8 cellular contexts compared by ENCODE assay signal in genomic region chr16:54194008-54194731, GRCh38.
A peak's percentile ranks its signal among the peaks of the same experiment; 100 is the strongest.
DNase-seq lines count a peak whose midpoint lies in the region; ATAC-seq and TF ChIP-seq lines count a peak whose summit lies in the region.

No MANE protein-coding gene starts in this region.

- H3K4me1 Mint-ChIP-seq in endodermal cell, result peaks cover 14% of the 10 kb centered on the region
- no peaks in the 10 kb centered on the region for H3K4me1 Mint-ChIP-seq in activated T-cell treated with anti-CD3 and anti-CD28 coated beads, Interleukin-2, amount 50 U/mL, for 24 hours (ENCODE audit: low read depth)

- ATAC-seq in lung (ENCODE audit: insufficient read depth, low FRiP score) (peak; percentile 67), HG03565 (IDR thresholded peaks at IDR 0.05; ENCODE audit: unreplicated experiment) (no peak)

- no peaks in the 10 kb centered on the region for H3K36me3 ChIP-seq in ES-I3 (ENCODE audit: insufficient read depth, low read length)
- no peaks in the 10 kb centered on the region for H3K36me3 ChIP-seq in endodermal cell (ENCODE audit: control insufficient read depth, insufficient read depth, low read length)
- no peaks in the 10 kb centered on the region for H3K36me3 ChIP-seq in lung (ENCODE audit: control insufficient read depth in 2 of 2, insufficient read depth in 2 of 2, low read length in 2 of 2)

- H3K4me3 Mint-ChIP-seq in endodermal cell, result peak overlapping the region; percentile 48
- no peak overlapping the region for H3K4me3 Mint-ChIP-seq in activated T-cell treated with anti-CD3 and anti-CD28 coated beads, Interleukin-2, amount 50 U/mL, for 24 hours

- H3K4me1 ChIP-seq in ES-I3 (ENCODE audit: insufficient read depth, low read length), result no peaks in the 10 kb centered on the region
- no peaks in the 10 kb centered on the region for H3K4me1 ChIP-seq in endodermal cell (ENCODE audit: control insufficient read depth, insufficient read depth, low read length)
- peaks cover 0 to 7% of the 10 kb centered on the region in 2 donors for H3K4me1 ChIP-seq in lung (ENCODE audit: control insufficient read depth in 2 of 2, insufficient read depth in 2 of 2, low read length in 2 of 2)

- H3K4me3 ChIP-seq in endodermal cell (ENCODE audit: low read length) (no peak overlapping the region), lung (no peak overlapping the region)

- H3K9me3 ChIP-seq in ES-I3 (ENCODE audit: control insufficient read depth, insufficient read depth, low read length) (peaks cover 3% of the 10 kb centered on the region; the same call in 1 of the 2 replicates), endodermal cell (ENCODE audit: control insufficient read depth, low read length) (no peaks in the 10 kb centered on the region), lung (ENCODE audit: control insufficient read depth in 2 of 2, insufficient read depth in 1 of 2, low read length in 1 of 2) (peaks cover 0 to 6% of the 10 kb centered on the region in 2 donors)

- DNase-seq in NCI-H2107 treated with DMSO at 0.1 percent for 48 hours (lab: John Stamatoyannopoulos, UW; ENCODE audit: unreplicated experiment) (peak; percentile 63), endodermal cell (no peak), lung (ENCODE audit: low spot score) (peak; percentile 72), NCI-H1048 (lab: John Stamatoyannopoulos, UW) (no peak), CD1c-positive myeloid dendritic cell (ENCODE audit: extremely low spot score) (no peak)
- no peak for DNase-seq in activated T-cell treated with anti-CD3 and anti-CD28 coated beads, Interleukin-2, amount 50 U/mL, for 24 hours

- H3K9me3 Mint-ChIP-seq in endodermal cell, result no peaks in the 10 kb centered on the region
- H3K9me3 Mint-ChIP-seq in activated T-cell treated with anti-CD3 and anti-CD28 coated beads, Interleukin-2, amount 50 U/mL, for 24 hours, result peaks cover 9% of the 10 kb centered on the region

- no peaks in the 10 kb centered on the region for H3K36me3 Mint-ChIP-seq in endodermal cell (ENCODE audit: low read depth)
- H3K36me3 Mint-ChIP-seq in activated T-cell treated with anti-CD3 and anti-CD28 coated beads, Interleukin-2, amount 50 U/mL, for 24 hours (ENCODE audit: low read depth), result no peaks in the 10 kb centered on the region

- no peak overlapping the region for H3K27ac Mint-ChIP-seq in endodermal cell
- no peak overlapping the region for H3K27ac Mint-ChIP-seq in activated T-cell treated with anti-CD3 and anti-CD28 coated beads, Interleukin-2, amount 50 U/mL, for 24 hours

- H3K9ac ChIP-seq in ES-I3 (ENCODE audit: low read depth, low read length) (peak overlapping the region; percentile 48; the same call in 1 of the 2 replicates), endodermal cell (ENCODE audit: extremely low read depth, low read length, poor library complexity, severe bottlenecking) (no peak overlapping the region)

- WGBS in endodermal cell (ENCODE audit: insufficient coverage in 1 of 2, insufficient read length in 1 of 2), 2 experiments, result 73 to 86% methylated on average over 9 to 31 of the region's 31 CpGs
- WGBS in lung, 2 donors, result 39 to 59% methylated on average over 30 to 31 of the region's 31 CpGs

- no peaks in the 10 kb centered on the region for H3K27me3 ChIP-seq in endodermal cell (ENCODE audit: control insufficient read depth, insufficient read depth, low read length, poor library complexity, severe bottlenecking)
- H3K27me3 ChIP-seq in lung (ENCODE audit: control insufficient read depth, insufficient read depth), result no peaks in the 10 kb centered on the region

- TF ChIP-seq CTCF in endodermal cell (conservative IDR thresholded peaks at IDR 0.05), result no peak
- TF ChIP-seq CTCF in lung (IDR thresholded peaks at IDR 0.05; ENCODE audit: control extremely low read depth, extremely low read depth), result no peak

- peaks cover 49% of the 10 kb centered on the region for H3K27me3 Mint-ChIP-seq in endodermal cell (ENCODE audit: insufficient read depth)
- H3K27me3 Mint-ChIP-seq in activated T-cell treated with anti-CD3 and anti-CD28 coated beads, Interleukin-2, amount 50 U/mL, for 24 hours, result peaks cover 20% of the 10 kb centered on the region

- peak overlapping the region; percentile 36 for H3K27ac ChIP-seq in endodermal cell (ENCODE audit: low read depth, low read length)
- peak overlapping the region; percentile 46 to 75 for H3K27ac ChIP-seq in lung (ENCODE audit: low read depth in 1 of 2, low read length in 1 of 2)

Comparison
In these comparisons a context has a peak if more than half of its experiments do, and no peak if none do; other contexts are left out.
1. DNase-seq: peak in NCI-H2107 treated with DMSO at 0.1 percent for 48 hours (single experiment) and lung (single experiment); none in endodermal cell (single experiment), NCI-H1048 (single experiment), CD1c-positive myeloid dendritic cell (single experiment) and activated T-cell treated with anti-CD3 and anti-CD28 coated beads, Interleukin-2, amount 50 U/mL, for 24 hours (single experiment).